Comparison of ENCODE assay signal across 1 cellular context in the genomic region with DNA sequence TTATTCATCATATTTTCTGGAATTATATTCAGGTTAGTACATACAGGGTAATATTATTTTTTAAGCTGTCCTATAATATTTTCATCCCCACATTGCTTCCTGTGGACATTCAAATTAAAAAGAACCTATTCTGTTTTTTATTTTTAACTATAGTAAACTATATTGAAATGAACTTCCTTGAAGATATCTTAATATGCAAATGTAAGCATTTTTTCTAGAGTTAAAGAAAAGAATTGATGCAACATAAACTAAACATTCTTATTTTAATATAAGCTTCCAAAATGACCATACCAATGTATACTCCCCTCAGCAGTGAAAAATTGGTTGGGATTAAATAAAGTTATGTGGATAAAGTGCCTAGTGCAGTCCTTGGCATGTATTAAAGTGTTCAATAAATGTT.
TF ChIP-seq lines count a peak whose summit lies in the region.

No MANE protein-coding gene starts in this region.

TF ChIP-seq in HepG2, 621 proteins besides CTCF, POLR2A, EP300 and RAD21 (continued from another document):
- TF ChIP-seq, protein P1, sequence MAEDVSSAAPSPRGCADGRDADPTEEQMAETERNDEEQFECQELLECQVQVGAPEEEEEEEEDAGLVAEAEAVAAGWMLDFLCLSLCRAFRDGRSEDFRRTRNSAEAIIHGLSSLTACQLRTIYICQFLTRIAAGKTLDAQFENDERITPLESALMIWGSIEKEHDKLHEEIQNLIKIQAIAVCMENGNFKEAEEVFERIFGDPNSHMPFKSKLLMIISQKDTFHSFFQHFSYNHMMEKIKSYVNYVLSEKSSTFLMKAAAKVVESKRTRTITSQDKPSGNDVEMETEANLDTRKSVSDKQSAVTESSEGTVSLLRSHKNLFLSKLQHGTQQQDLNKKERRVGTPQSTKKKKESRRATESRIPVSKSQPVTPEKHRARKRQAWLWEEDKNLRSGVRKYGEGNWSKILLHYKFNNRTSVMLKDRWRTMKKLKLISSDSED (CRISPR knock-in tag; IDR thresholded peaks at IDR 0.05), result no peak
- TF ChIP-seq ZNF543 (CRISPR knock-in tag; IDR thresholded peaks at IDR 0.05) (no peak), GFI1 (CRISPR knock-in tag; IDR thresholded peaks at IDR 0.05; ENCODE audit: borderline replicate concordance) (no peak), ZNF652 (CRISPR knock-in tag; IDR thresholded peaks at IDR 0.05; ENCODE audit: borderline replicate concordance, low read depth) (no peak), MAFF (IDR thresholded peaks at IDR 0.05; ENCODE audit: low read depth, low read length) (peak; percentile 70; the same call in 1 of the 2 replicates), ATM (IDR thresholded peaks at IDR 0.05; ENCODE audit: borderline replicate concordance) (no peak), ZNF20 (CRISPR knock-in tag; IDR thresholded peaks at IDR 0.05) (no peak)
